ENCODE assay signal across 2 cellular contexts in the genomic region with DNA sequence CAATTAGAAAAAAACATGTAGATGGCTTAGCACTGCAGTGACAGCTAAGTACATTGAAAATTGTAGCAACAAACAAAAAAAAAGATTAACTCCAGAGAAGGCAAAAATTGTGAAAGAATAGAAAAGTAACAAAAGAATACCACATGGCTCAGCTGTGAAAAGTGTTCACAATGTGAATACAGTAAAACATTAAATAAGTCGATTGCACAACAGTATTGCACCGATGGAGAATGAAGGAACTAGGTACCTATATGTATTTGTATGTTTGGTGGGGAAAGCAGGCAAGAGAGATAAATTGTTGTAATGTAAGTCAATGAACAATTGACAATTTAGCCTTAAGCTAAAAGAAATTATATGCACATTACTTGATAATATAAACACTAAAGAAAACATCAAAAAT.
A peak's percentile ranks its signal among the peaks of the same experiment; 100 is the strongest.
TF ChIP-seq lines count a peak whose summit lies in the region.

No MANE protein-coding gene starts in this region.

TF ChIP-seq in IMR-90, 13 proteins besides CTCF, POLR2A, EP300 and RAD21:
- TF ChIP-seq CEBPB (IDR thresholded peaks at IDR 0.05; ENCODE audit: low read depth, low read length) (peak; percentile 74), CHD1 (IDR thresholded peaks at IDR 0.05; ENCODE audit: low read depth, low read length) (no peak), SMC3 (IDR thresholded peaks at IDR 0.05; ENCODE audit: low read depth, low read length) (no peak), NFE2L2 (IDR thresholded peaks at IDR 0.05; ENCODE audit: low read depth, low read length) (no peak), BHLHE40 (IDR thresholded peaks at IDR 0.05; ENCODE audit: low read depth, low read length) (no peak), MAFK (IDR thresholded peaks at IDR 0.05; ENCODE audit: low read depth, low read length) (no peak), RFX5 (IDR thresholded peaks at IDR 0.05; ENCODE audit: low read depth, low read length) (no peak)
- TF ChIP-seq, protein P1, sequence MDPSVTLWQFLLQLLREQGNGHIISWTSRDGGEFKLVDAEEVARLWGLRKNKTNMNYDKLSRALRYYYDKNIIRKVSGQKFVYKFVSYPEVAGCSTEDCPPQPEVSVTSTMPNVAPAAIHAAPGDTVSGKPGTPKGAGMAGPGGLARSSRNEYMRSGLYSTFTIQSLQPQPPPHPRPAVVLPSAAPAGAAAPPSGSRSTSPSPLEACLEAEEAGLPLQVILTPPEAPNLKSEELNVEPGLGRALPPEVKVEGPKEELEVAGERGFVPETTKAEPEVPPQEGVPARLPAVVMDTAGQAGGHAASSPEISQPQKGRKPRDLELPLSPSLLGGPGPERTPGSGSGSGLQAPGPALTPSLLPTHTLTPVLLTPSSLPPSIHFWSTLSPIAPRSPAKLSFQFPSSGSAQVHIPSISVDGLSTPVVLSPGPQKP (IDR thresholded peaks at IDR 0.05; ENCODE audit: borderline replicate concordance, low read depth, low read length), result no peak
- TF ChIP-seq, protein P2, sequence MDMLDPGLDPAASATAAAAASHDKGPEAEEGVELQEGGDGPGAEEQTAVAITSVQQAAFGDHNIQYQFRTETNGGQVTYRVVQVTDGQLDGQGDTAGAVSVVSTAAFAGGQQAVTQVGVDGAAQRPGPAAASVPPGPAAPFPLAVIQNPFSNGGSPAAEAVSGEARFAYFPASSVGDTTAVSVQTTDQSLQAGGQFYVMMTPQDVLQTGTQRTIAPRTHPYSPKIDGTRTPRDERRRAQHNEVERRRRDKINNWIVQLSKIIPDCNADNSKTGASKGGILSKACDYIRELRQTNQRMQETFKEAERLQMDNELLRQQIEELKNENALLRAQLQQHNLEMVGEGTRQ (IDR thresholded peaks at IDR 0.05; ENCODE audit: low read depth, low read length), result no peak

TF ChIP-seq in H1, 55 proteins besides CTCF, POLR2A, EP300 and RAD21:
- TF ChIP-seq CEBPB (IDR thresholded peaks at IDR 0.05; ENCODE audit: low read depth, low read length), result 0 out of 2 replicates have a peak, but pooled peaks have one; percentile 8
- TF ChIP-seq NANOG (IDR thresholded peaks at IDR 0.05; ENCODE audit: insufficient read depth, low read depth, low read length, poor library complexity, severe bottlenecking), result no peak
